In the genomic region with DNA sequence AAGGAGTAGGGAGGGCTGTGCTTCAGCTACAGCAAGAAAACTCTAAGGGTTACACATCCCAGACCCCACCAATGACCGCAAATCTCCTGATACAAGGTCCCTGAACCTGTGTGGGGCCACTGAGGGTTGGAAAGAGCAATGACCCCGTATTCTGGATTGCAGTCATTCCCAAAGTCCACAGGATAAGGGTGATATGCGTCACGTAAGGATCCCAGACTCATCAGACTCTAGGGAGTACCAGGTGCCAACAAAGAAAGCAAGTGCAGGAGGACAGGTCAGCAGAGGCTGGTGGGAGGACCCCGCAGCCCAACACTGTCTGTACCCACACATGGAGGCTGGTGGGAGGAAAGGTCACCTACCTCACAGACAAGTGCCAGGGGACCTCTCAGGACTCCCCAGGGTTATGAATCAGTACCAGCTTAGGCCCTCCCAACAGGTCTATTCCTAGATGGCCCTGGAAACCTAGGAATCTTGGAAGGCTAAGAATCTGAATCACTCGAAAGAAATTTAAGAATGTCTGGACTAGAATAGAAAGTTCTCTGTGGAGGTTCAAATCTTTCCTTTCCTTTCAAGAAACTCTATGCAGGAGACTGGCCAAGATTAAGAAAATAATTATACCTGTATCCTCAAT, we compare ENCODE assay signal across 11 cellular contexts.
"Had no signal": no experiment of that assay in that cellular context is flagged by ENCODE, and none has a peak within 500 bp of the region (broad histone marks: within the 10 kb centered on the region; RNA-seq: fewer than 3 reads in every experiment).

No MANE protein-coding gene starts in this region.

- H3K27me3 ChIP-seq: colonic mucosa, stomach had no signal

- H3K9me3 ChIP-seq: colonic mucosa, psoas muscle, stomach had no signal

- ATAC-seq: activated naive CD8-positive, alpha-beta T cell treated with anti-CD3 and anti-CD28 coated beads, Interleukin-2, amount 50 U/mL, for 24 hours; sciatic nerve had no signal

- H3K4me3 ChIP-seq: colonic mucosa, psoas muscle, stomach had no signal

- H3K27ac ChIP-seq: colonic mucosa, psoas muscle, stomach had no signal

- DNase-seq: activated CD4-positive, alpha-beta T cell treated with anti-CD3 and anti-CD28 coated beads, Interleukin-2, amount 50 U/mL, for 1 hour; activated CD4-positive, CD25-positive, alpha-beta regulatory T cell; activated CD8-positive, alpha-beta memory T cell treated with anti-CD3 and anti-CD28 coated beads for 24 hours; activated naive CD4-positive, alpha-beta T cell treated with anti-CD3 and anti-CD28 coated beads for 36 hours; activated naive CD8-positive, alpha-beta T cell treated with anti-CD3 and anti-CD28 coated beads, Interleukin-2, amount 50 U/mL, for 24 hours; hypothalamus; psoas muscle; stimulated activated CD4-positive, alpha-beta T cell treated with anti-CD3 and anti-CD28 coated beads, Interleukin-1b, Interleukin-23, amount 100 ng/mL, for 48 hours; stomach had no signal

- H3K4me1 ChIP-seq: colonic mucosa, psoas muscle, stomach had no signal
